In the genomic region with DNA sequence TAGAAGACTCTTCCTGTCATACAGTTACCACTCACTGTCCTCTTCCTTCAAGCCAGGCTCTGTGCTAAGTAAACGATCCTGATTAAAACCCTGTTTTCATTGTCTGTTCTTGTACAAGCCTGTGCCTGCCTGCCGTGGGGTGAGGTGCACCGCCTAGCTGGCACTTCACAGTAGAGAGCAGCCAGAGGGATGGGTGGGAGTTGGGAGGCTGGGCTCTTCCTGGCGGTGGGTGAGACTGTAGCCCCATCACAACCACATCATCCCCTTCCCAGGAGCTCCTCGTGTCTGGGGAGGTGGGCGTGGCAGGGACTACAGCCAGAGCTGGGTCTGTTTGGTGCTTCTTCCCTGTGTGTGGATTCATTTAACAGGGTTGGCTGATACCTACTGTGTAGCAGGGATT, we compare ENCODE assay signal across 16 cellular contexts.
A peak's percentile ranks its signal among the peaks of the same experiment; 100 is the strongest.
DNase-seq lines count a peak whose midpoint lies in the region; ATAC-seq and TF ChIP-seq lines count a peak whose summit lies in the region.
"Had no signal": no experiment of that assay in that cellular context is flagged by ENCODE, and none has a peak within 500 bp of the region (broad histone marks: within the 10 kb centered on the region; RNA-seq: fewer than 3 reads in every experiment).

No MANE protein-coding gene starts in this region.

- H3K27ac Mint-ChIP-seq in MCF 10A (ENCODE audit: low read depth, unreplicated experiment): no peak overlapping the region
- no peak overlapping the region for H3K27ac Mint-ChIP-seq in activated T-helper 1 cell treated with anti-CD3 and anti-CD28 coated beads, Interleukin-12 subunit alpha, Interleukin-12 subunit beta, Interleukin-2, Interleukin-4 antibody, amounts not matched to agents 30 ng/mL and 10 ng/mL and 1 ng/mL, durations not matched to agents 14 hours and 24 hours and 36 hours
- H3K27ac Mint-ChIP-seq: B cell had no signal

- H3K27ac ChIP-seq in breast epithelium: peak overlapping the region in 1 of 2 donors; percentile 66
- no peak overlapping the region for H3K27ac ChIP-seq in epithelial cell of prostate
- H3K27ac ChIP-seq in suprapubic skin: peak overlapping the region; percentile 65
- H3K27ac ChIP-seq in ovary: no peak overlapping the region
- H3K27ac ChIP-seq: adrenal gland, heart left ventricle, neutrophil had no signal

- H3K9me3 ChIP-seq in breast epithelium (no peaks in the 10 kb centered on the region), suprapubic skin (no peaks in the 10 kb centered on the region), ovary (no peaks in the 10 kb centered on the region)
- H3K9me3 ChIP-seq: adrenal gland, heart left ventricle, neutrophil had no signal

- H3K4me1 ChIP-seq in breast epithelium (no peaks in the 10 kb centered on the region), suprapubic skin (peaks cover 15% of the 10 kb centered on the region), ovary (ENCODE audit: insufficient read depth) (no peaks in the 10 kb centered on the region)
- H3K4me1 ChIP-seq: adrenal gland, heart left ventricle had no signal

- no peak for ATAC-seq in HG02610 (IDR thresholded peaks at IDR 0.05; ENCODE audit: unreplicated experiment)
- ATAC-seq: heart left ventricle had no signal

- WGBS in suprapubic skin: 16% methylated on average over 5 of the region's 6 CpGs
- 26 to 31% (median 30%) methylated on average over 6 of the region's 6 CpGs for WGBS in ovary, 3 donors

- no peaks in the 10 kb centered on the region for H3K27me3 Mint-ChIP-seq in MCF 10A (ENCODE audit: insufficient read depth, unreplicated experiment)
- H3K27me3 Mint-ChIP-seq in activated T-helper 1 cell treated with anti-CD3 and anti-CD28 coated beads, Interleukin-12 subunit alpha, Interleukin-12 subunit beta, Interleukin-2, Interleukin-4 antibody, amounts not matched to agents 30 ng/mL and 10 ng/mL and 1 ng/mL, durations not matched to agents 14 hours and 24 hours and 36 hours (ENCODE audit: insufficient read depth): no peaks in the 10 kb centered on the region
- H3K27me3 Mint-ChIP-seq: B cell had no signal

- no peaks in the 10 kb centered on the region for H3K36me3 Mint-ChIP-seq in MCF 10A (ENCODE audit: insufficient read depth, unreplicated experiment)
- no peaks in the 10 kb centered on the region for H3K36me3 Mint-ChIP-seq in activated T-helper 1 cell treated with anti-CD3 and anti-CD28 coated beads, Interleukin-12 subunit alpha, Interleukin-12 subunit beta, Interleukin-2, Interleukin-4 antibody, amounts not matched to agents 30 ng/mL and 10 ng/mL and 1 ng/mL, durations not matched to agents 14 hours and 24 hours and 36 hours (ENCODE audit: low read depth)

- H3K4me1 Mint-ChIP-seq in MCF 10A (ENCODE audit: insufficient read depth, unreplicated experiment): peaks cover 25% of the 10 kb centered on the region
- H3K4me1 Mint-ChIP-seq in activated T-helper 1 cell treated with anti-CD3 and anti-CD28 coated beads, Interleukin-12 subunit alpha, Interleukin-12 subunit beta, Interleukin-2, Interleukin-4 antibody, amounts not matched to agents 30 ng/mL and 10 ng/mL and 1 ng/mL, durations not matched to agents 14 hours and 24 hours and 36 hours (ENCODE audit: low read depth): no peaks in the 10 kb centered on the region
- H3K4me1 Mint-ChIP-seq: B cell had no signal

- TF ChIP-seq POLR2A in breast epithelium (IDR thresholded peaks at IDR 0.05) (no peak), suprapubic skin (IDR thresholded peaks at IDR 0.05) (no peak), ovary (IDR thresholded peaks at IDR 0.05) (no peak)

- BruUV-seq in MCF 10A (replicated peaks; lab: Mats Ljungman, UMichigan): no TSS peak

- DNase-seq in breast epithelium (ENCODE audit: low spot score in 2 of 2) (peak in 1 of 2 donors; percentile 26), MCF 10A (ENCODE audit: unreplicated experiment) (no peak), NCI-H526 treated with DMSO at 0.1 percent for 48 hours (lab: John Stamatoyannopoulos, UW) (peak; percentile 12), epithelial cell of prostate (ENCODE audit: low read depth, low spot score) (peak; percentile 14), suprapubic skin (ENCODE audit: low spot score in 2 of 2) (no peak), ovary (no peak)
- DNase-seq in activated T-helper 1 cell treated with anti-CD3 and anti-CD28 coated beads, Interleukin-12 subunit alpha, Interleukin-12 subunit beta, Interleukin-2, Interleukin-4 antibody, amounts not matched to agents 30 ng/mL and 10 ng/mL and 1 ng/mL, durations not matched to agents 14 hours and 24 hours and 36 hours (ENCODE audit: low spot score): no peak
- DNase-seq: activated CD4-positive, alpha-beta T cell treated with anti-CD3 and anti-CD28 coated beads, Interleukin-2, amount 50 U/mL, for 48 hours; adrenal gland; cortex of kidney; heart left ventricle; NCI-H1930; stimulated activated CD8-positive, alpha-beta memory T cell treated with anti-CD3 and anti-CD28 coated beads, Interleukin-4, amount 100 ng/mL, for 48 hours had no signal

- H3K36me3 ChIP-seq in breast epithelium: no peaks in the 10 kb centered on the region
- no peaks in the 10 kb centered on the region for H3K36me3 ChIP-seq in suprapubic skin
- no peaks in the 10 kb centered on the region for H3K36me3 ChIP-seq in ovary
- H3K36me3 ChIP-seq: adrenal gland, heart left ventricle, neutrophil had no signal

- H3K9me3 Mint-ChIP-seq in MCF 10A (ENCODE audit: unreplicated experiment): peaks cover 7% of the 10 kb centered on the region
- no peaks in the 10 kb centered on the region for H3K9me3 Mint-ChIP-seq in activated T-helper 1 cell treated with anti-CD3 and anti-CD28 coated beads, Interleukin-12 subunit alpha, Interleukin-12 subunit beta, Interleukin-2, Interleukin-4 antibody, amounts not matched to agents 30 ng/mL and 10 ng/mL and 1 ng/mL, durations not matched to agents 14 hours and 24 hours and 36 hours

- no peak for TF ChIP-seq CTCF in breast epithelium (IDR thresholded peaks at IDR 0.05)
- no peak for TF ChIP-seq CTCF in MCF 10A (IDR thresholded peaks at IDR 0.05; ENCODE audit: unreplicated experiment)
- TF ChIP-seq CTCF in suprapubic skin (IDR thresholded peaks at IDR 0.05): no peak
- no peak for TF ChIP-seq CTCF in ovary (IDR thresholded peaks at IDR 0.05)

- intact Hi-C loops in breast epithelium (cut with DNase I; ENCODE audit: low total_unique reads): no loop called here
- intact Hi-C loops in MCF 10A (cut with micrococcal nuclease): no loop called here
- intact Hi-C loops in activated T-helper 1 cell treated with anti-CD3 and anti-CD28 coated beads, Interleukin-12 subunit alpha, Interleukin-12 subunit beta, Interleukin-2, Interleukin-4 antibody, amounts not matched to agents 30 ng/mL and 10 ng/mL and 1 ng/mL, durations not matched to agents 14 hours and 24 hours and 36 hours (cut with micrococcal nuclease): no loop called here
- intact Hi-C loops in ovary (cut with DNase I): no loop called here

- TF ChIP-seq EP300 in suprapubic skin (IDR thresholded peaks at IDR 0.05) (no peak), ovary (IDR thresholded peaks at IDR 0.05) (no peak)

- no peak overlapping the region for H3K4me3 Mint-ChIP-seq in MCF 10A (ENCODE audit: unreplicated experiment)
- no peak overlapping the region for H3K4me3 Mint-ChIP-seq in activated T-helper 1 cell treated with anti-CD3 and anti-CD28 coated beads, Interleukin-12 subunit alpha, Interleukin-12 subunit beta, Interleukin-2, Interleukin-4 antibody, amounts not matched to agents 30 ng/mL and 10 ng/mL and 1 ng/mL, durations not matched to agents 14 hours and 24 hours and 36 hours
- H3K4me3 Mint-ChIP-seq: B cell had no signal

- H3K27me3 ChIP-seq in breast epithelium (peaks cover 0 to 57% of the 10 kb centered on the region in 2 donors), suprapubic skin (peaks cover 38% of the 10 kb centered on the region), ovary (no peaks in the 10 kb centered on the region)
- H3K27me3 ChIP-seq: adrenal gland, neutrophil had no signal

- CTCF ChIA-PET in MCF 10A (lab: Yijun Ruan, JAX): interaction anchor here (0.7 to 1.6 kb wide), 5 partner anchors 21 to 213 kb away, joined by 3 read pairs; no protein-coding TSS in a partner anchor

- POLR2A ChIA-PET in MCF 10A (lab: Yijun Ruan, JAX): interaction anchor here (1.1 kb wide), 1 partner anchor 15 kb away, joined by 3 read pairs; no protein-coding TSS in a partner anchor

- H3K4me3 ChIP-seq in breast epithelium (peak overlapping the region in 2 of 3 donors; percentile 15 to 31), suprapubic skin (peak overlapping the region; percentile 9), ovary (no peak overlapping the region)
- H3K4me3 ChIP-seq: adrenal gland, heart left ventricle had no signal

Comparison
In these comparisons a context has a peak if more than half of its experiments do, and no peak if none do; other contexts are left out.
1. DNase-seq: peak in NCI-H526 treated with DMSO at 0.1 percent for 48 hours (single experiment) and epithelial cell of prostate (single experiment); none in MCF 10A (single experiment), suprapubic skin (0 of 2), activated T-helper 1 cell treated with anti-CD3 and anti-CD28 coated beads, Interleukin-12 subunit alpha, Interleukin-12 subunit beta, Interleukin-2, Interleukin-4 antibody, amounts not matched to agents 30 ng/mL and 10 ng/mL and 1 ng/mL, durations not matched to agents 14 hours and 24 hours and 36 hours (single experiment) and ovary (0 of 5).